8 cellular contexts compared by ENCODE assay signal in the genomic region with DNA sequence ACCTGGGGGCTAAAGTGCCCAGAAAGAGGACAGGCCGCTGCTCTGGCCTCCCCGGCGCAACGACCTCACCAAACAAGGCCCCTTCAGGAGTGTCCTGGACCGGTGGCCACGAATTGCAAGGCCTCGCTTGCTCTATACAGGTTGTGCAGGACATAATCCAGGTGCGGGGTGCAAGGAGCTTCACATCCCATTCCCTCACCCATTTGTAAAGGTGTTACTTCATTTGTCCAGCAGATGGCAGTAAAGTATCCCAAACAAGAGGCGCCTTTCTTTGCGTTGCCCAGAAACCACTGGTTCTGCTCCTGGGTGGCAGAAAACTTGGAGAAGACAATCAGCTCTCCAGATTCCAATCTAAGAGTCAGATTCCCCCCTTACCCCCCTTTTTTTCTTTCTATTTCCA.
DNase-seq lines count a peak whose midpoint lies in the region; TF ChIP-seq lines count a peak whose summit lies in the region.

No MANE protein-coding gene starts in this region.

- no peaks in the 10 kb centered on the region for H3K9me3 Mint-ChIP-seq in nephron progenitor cell

- H3K27ac Mint-ChIP-seq in nephron progenitor cell = no peak overlapping the region

- peaks cover 6% of the 10 kb centered on the region for H3K4me1 Mint-ChIP-seq in nephron progenitor cell

- no peaks in the 10 kb centered on the region for H3K36me3 Mint-ChIP-seq in nephron progenitor cell (ENCODE audit: low read depth)

- DNase-seq in AG20443 (ENCODE audit: low spot score) (peak; percentile 84), GM04504 (ENCODE audit: low read depth) (peak; percentile 48), NCI-H1694 (lab: John Stamatoyannopoulos, UW) (peak; percentile 73), T1000 (lab: John Stamatoyannopoulos, UW) (peak; percentile 19), fibroblast of peridontal ligament (ENCODE audit: extremely low read depth) (peak; percentile 84), nephron progenitor cell (peak; percentile 51), GF-D8 (lab: John Stamatoyannopoulos, UW) (no peak)
- no peak for DNase-seq in activated CD4-positive, CD25-positive, alpha-beta regulatory T cell treated with anti-CD3 and anti-CD28 coated beads, Interleukin-2, amount 50 U/mL, for 72 hours

- H3K4me3 Mint-ChIP-seq in nephron progenitor cell = no peak overlapping the region

- peak; percentile 72 for TF ChIP-seq CTCF in nephron progenitor cell (IDR thresholded peaks at IDR 0.05)

- peaks cover 55% of the 10 kb centered on the region for H3K27me3 Mint-ChIP-seq in nephron progenitor cell (ENCODE audit: low read depth, poor library complexity)

Comparison
In these comparisons a context has a peak if more than half of its experiments do, and no peak if none do; other contexts are left out.
1. DNase-seq: peak in AG20443 (single experiment), GM04504 (single experiment), NCI-H1694 (single experiment), T1000 (single experiment), fibroblast of peridontal ligament (single experiment) and nephron progenitor cell (single experiment); none in GF-D8 (single experiment) and activated CD4-positive, CD25-positive, alpha-beta regulatory T cell treated with anti-CD3 and anti-CD28 coated beads, Interleukin-2, amount 50 U/mL, for 72 hours (single experiment).